3 cellular contexts compared by ENCODE assay signal in the genomic region with DNA sequence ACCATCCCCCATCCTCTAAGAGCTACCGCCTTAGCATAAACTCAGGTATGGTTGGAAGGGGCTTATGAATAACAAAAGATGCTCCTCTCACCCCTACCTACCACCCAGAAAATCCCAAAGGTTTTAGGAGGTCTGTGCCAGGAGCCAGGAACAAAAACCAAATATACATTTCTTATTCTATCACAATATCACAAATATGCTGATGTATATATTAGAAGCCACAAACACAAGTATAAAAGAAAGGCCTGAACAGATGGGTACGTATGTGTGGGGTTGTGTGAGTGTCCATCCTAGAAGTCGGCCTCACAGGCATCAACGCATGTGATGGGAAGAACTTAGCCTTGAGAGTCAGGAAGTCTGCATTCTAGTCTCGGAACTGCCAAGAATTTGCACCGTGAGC.
TF ChIP-seq lines count a peak whose summit lies in the region.

No MANE protein-coding gene starts in this region.

TF ChIP-seq in HepG2, 621 proteins besides CTCF, POLR2A, EP300 and RAD21:
- TF ChIP-seq PAX8 (CRISPR knock-in tag; IDR thresholded peaks at IDR 0.05; ENCODE audit: borderline replicate concordance) (no peak), MAFF (IDR thresholded peaks at IDR 0.05; ENCODE audit: low read depth, low read length) (peak; percentile 48), BRCA1 (CRISPR knock-in tag; IDR thresholded peaks at IDR 0.05) (no peak), MAFK (conservative IDR thresholded peaks at IDR 0.05 in 1 of 2, IDR thresholded peaks at IDR 0.05 in 1 of 2; ENCODE audit: low read length in 2 of 2) (peak in 1 of 2 experiments; percentile 55; a peak in 3 of 4 replicates)

TF ChIP-seq in IMR-90, 13 proteins besides CTCF, POLR2A, EP300 and RAD21:
- no peak for TF ChIP-seq FOS (IDR thresholded peaks at IDR 0.05; ENCODE audit: low read depth, low read length)
- TF ChIP-seq MAFK (IDR thresholded peaks at IDR 0.05; ENCODE audit: low read depth, low read length) = peak; percentile 46

TF ChIP-seq in H1, 55 proteins besides CTCF, POLR2A, EP300 and RAD21:
- TF ChIP-seq MAFK (IDR thresholded peaks at IDR 0.05; ENCODE audit: low read depth, low read length) (no peak), CHD2 (IDR thresholded peaks at IDR 0.05; ENCODE audit: low read length) (no peak), TEAD4 (IDR thresholded peaks at IDR 0.05; ENCODE audit: low read depth, low read length) (no peak), GABPA (IDR thresholded peaks at IDR 0.05; ENCODE audit: borderline replicate concordance, insufficient read depth, low read length) (no peak), SIN3A (conservative IDR thresholded peaks at IDR 0.05 in 1 of 2, IDR thresholded peaks at IDR 0.05 in 1 of 2; ENCODE audit: low read depth in 1 of 2, low read length in 2 of 2) (no peak), FOSL1 (IDR thresholded peaks at IDR 0.05; ENCODE audit: insufficient read depth, low read depth, low read length) (no peak), CBX8 (IDR thresholded peaks at IDR 0.05; ENCODE audit: borderline replicate concordance, low read depth, low read length) (no peak), KDM5A (IDR thresholded peaks at IDR 0.05; ENCODE audit: low read length) (no peak)
- TF ChIP-seq, protein P1, sequence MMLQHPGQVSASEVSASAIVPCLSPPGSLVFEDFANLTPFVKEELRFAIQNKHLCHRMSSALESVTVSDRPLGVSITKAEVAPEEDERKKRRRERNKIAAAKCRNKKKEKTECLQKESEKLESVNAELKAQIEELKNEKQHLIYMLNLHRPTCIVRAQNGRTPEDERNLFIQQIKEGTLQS (IDR thresholded peaks at IDR 0.05; ENCODE audit: insufficient read depth, low read depth, low read length) = no peak
